Comparison of ENCODE assay signal across 21 cellular contexts in the genomic region with DNA sequence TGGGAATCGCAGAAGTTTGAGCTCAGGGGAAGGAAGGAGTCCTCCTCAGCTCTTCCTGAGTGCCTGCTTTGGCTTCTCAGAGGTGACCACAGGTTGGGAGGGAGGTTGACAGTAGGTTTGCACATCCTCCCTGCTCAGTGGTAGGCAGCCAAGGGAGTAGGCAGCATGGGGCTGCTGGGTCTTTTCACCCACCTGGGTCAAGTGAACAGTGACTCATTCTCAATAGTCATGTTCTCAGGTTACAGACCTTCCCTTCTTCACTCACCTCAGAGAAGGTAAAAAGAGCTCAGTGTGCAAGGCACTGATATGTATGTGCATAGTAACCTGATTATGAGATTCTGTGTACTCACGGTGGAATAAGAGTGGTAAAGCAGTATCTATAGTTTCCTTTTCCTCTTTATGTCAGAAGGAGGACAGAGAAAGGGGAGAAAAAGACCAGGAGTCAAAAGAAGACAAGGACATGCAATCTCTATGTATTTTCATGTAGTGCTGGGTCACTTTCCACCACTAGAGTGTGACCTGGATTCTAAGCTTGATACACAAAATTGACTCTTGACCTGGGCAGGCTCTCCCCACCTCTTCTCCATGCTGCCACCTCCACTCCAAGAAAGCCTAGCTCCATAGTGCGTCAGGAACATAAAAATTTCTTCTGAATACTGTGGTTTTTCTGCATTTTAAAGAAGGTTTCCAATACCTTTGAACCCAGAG. TPM values are rescaled to one million over a fixed set of nuclear protein-coding genes. Genes with fewer than 3 reads are reported as not detected.
A peak's percentile ranks its signal among the peaks of the same experiment; 100 is the strongest.
DNase-seq lines count a peak whose midpoint lies in the region; ATAC-seq and TF ChIP-seq lines count a peak whose summit lies in the region.
"Had no signal": no experiment of that assay in that cellular context is flagged by ENCODE, and none has a peak within 500 bp of the region (broad histone marks: within the 10 kb centered on the region; RNA-seq: fewer than 3 reads in every experiment).

No MANE protein-coding gene starts in this region.

- peaks cover 13% of the 10 kb centered on the region for H3K4me1 Mint-ChIP-seq in GM23338
- H3K4me1 Mint-ChIP-seq in H9: peaks cover 9 to 12% of the 10 kb centered on the region in 2 experiments

- TF ChIP-seq CTCF in GM23338 (conservative IDR thresholded peaks at IDR 0.05; ENCODE audit: low read depth in 2 of 2) (no peak), RWPE2 (IDR thresholded peaks at IDR 0.05; ENCODE audit: poor library complexity, severe bottlenecking) (no peak), H9 (conservative IDR thresholded peaks at IDR 0.05) (no peak), GM10266 (IDR thresholded peaks at IDR 0.05; ENCODE audit: control insufficient read depth, insufficient read depth, low read depth, missing control alignments) (no peak), Peyer's patch (IDR thresholded peaks at IDR 0.05) (no peak)

- H3K27me3 ChIP-seq in GM23338 (ENCODE audit: insufficient read depth): no peaks in the 10 kb centered on the region
- H3K27me3 ChIP-seq in RWPE2 (ENCODE audit: insufficient read depth, poor library complexity, severe bottlenecking): no peaks in the 10 kb centered on the region
- H3K27me3 ChIP-seq in H9 (ENCODE audit: insufficient read depth, low read length): no peaks in the 10 kb centered on the region
- no peaks in the 10 kb centered on the region for H3K27me3 ChIP-seq in Peyer's patch
- H3K27me3 ChIP-seq: tibial artery had no signal

- no peak overlapping the region for H2BK5ac ChIP-seq in H9 (ENCODE audit: insufficient read length, low read length)

- H3K36me3 ChIP-seq in GM23338 (ENCODE audit: insufficient read depth) (no peaks in the 10 kb centered on the region), RWPE2 (ENCODE audit: low read depth) (no peaks in the 10 kb centered on the region), Peyer's patch (no peaks in the 10 kb centered on the region)
- H3K36me3 ChIP-seq: tibial artery had no signal

- H3K4me1 ChIP-seq in GM23338 (ENCODE audit: insufficient read depth) (peaks cover 6% of the 10 kb centered on the region), RWPE2 (ENCODE audit: insufficient read depth, poor library complexity, severe bottlenecking) (no peaks in the 10 kb centered on the region), H9 (ENCODE audit: insufficient read depth, low read length) (peaks cover 4% of the 10 kb centered on the region), Peyer's patch (no peaks in the 10 kb centered on the region)

- DNase-seq in COLO668 (lab: John Stamatoyannopoulos, UW; ENCODE audit: unreplicated experiment) (peak; percentile 24), GM23338 (ENCODE audit: low spot score) (no peak), RWPE2 (ENCODE audit: low spot score) (no peak), iPS-NIHi7 (ENCODE audit: extremely low spot score) (peak; percentile 27), H9 (no peak), GM10266 (ENCODE audit: extremely low spot score) (no peak), Peyer's patch (no peak), cerebellum (ENCODE audit: low spot score) (no peak)
- DNase-seq: activated CD4-positive, alpha-beta T cell treated with anti-CD3 and anti-CD28 coated beads for 48 hours; activated T-cell treated with anti-CD3 and anti-CD28 coated beads, Interleukin-2, amount 50 U/mL, for 24 hours; central memory CD4-positive, alpha-beta T cell; effector CD4-positive, alpha-beta T cell; hypothalamus; left colon; NCI-H1930; NCI-H774; posterior cingulate gyrus; Right ventricle myocardium superior; stimulated activated CD4-positive, alpha-beta T cell treated with anti-CD3 and anti-CD28 coated beads, Interleukin-4, amount 100 ng/mL, for 4 hours; tibial artery had no signal

- no peak overlapping the region for H4K8ac ChIP-seq in H9 (replicated peaks; ENCODE audit: insufficient read length, low read depth, low read length)

- H2BK12ac ChIP-seq in H9 (ENCODE audit: insufficient read length, low read depth, low read length): no peak overlapping the region

- H4K5ac ChIP-seq in H9 (ENCODE audit: insufficient read length, low read depth, low read length): no peak overlapping the region

- TF ChIP-seq POLR2A in Peyer's patch (IDR thresholded peaks at IDR 0.05): no peak

- no peak overlapping the region for H3T11ph ChIP-seq in H9 (ENCODE audit: low read length)

- no peak overlapping the region for H3K14ac ChIP-seq in H9 (ENCODE audit: insufficient read depth, low read length)

- H3K4me3 ChIP-seq in GM23338 (no peak overlapping the region), RWPE2 (ENCODE audit: severe bottlenecking) (no peak overlapping the region), Peyer's patch (no peak overlapping the region)
- H3K4me3 ChIP-seq: skin epidermis, tibial artery had no signal

- no peaks in the 10 kb centered on the region for H3K36me3 Mint-ChIP-seq in GM23338 (ENCODE audit: low read depth)
- no peaks in the 10 kb centered on the region for H3K36me3 Mint-ChIP-seq in H9 (ENCODE audit: insufficient read depth in 1 of 3, low read depth in 3 of 3)

- no peak overlapping the region for H2BK120ac ChIP-seq in H9 (ENCODE audit: low read depth, low read length, poor library complexity, severe bottlenecking)

- no peak overlapping the region for H3K27ac ChIP-seq in GM23338 (ENCODE audit: low read depth)
- H3K27ac ChIP-seq in RWPE2 (ENCODE audit: poor library complexity, severe bottlenecking): no peak overlapping the region
- no peak overlapping the region for H3K27ac ChIP-seq in H9 (ENCODE audit: insufficient read length, low read depth, low read length)
- no peak overlapping the region for H3K27ac ChIP-seq in Peyer's patch
- H3K27ac ChIP-seq: skin epidermis, tibial artery had no signal

- no peak overlapping the region for H2BK15ac ChIP-seq in H9 (ENCODE audit: low read depth, low read length)

- no CpG with 5 or more reads among the region's 3 CpGs for WGBS in H9 (ENCODE audit: extremely low coverage, insufficient read length, low lambda C conversion rate)

- no peak overlapping the region for H3K23ac ChIP-seq in H9 (ENCODE audit: insufficient read length, low read depth, low read length)

- H2AFZ ChIP-seq in GM23338: peak overlapping the region; percentile 16; the same call in 1 of the 2 replicates
- H2AFZ ChIP-seq in H9 (ENCODE audit: low read length): no peak overlapping the region

- no peak overlapping the region for H3K4me2 ChIP-seq in GM23338
- no peak overlapping the region for H3K4me2 ChIP-seq in H9 (ENCODE audit: insufficient read depth, insufficient read length, low read length)

- no peak overlapping the region for H2AK5ac ChIP-seq in H9 (ENCODE audit: insufficient read length, low read length)

- no peak overlapping the region for H3K18ac ChIP-seq in H9 (ENCODE audit: insufficient read length, low read depth, low read length)

- H3K9ac ChIP-seq in H9 (ENCODE audit: extremely low read depth, insufficient read length, low read length): no peak overlapping the region

- H3K27me3 Mint-ChIP-seq in GM23338 (ENCODE audit: insufficient read depth, low read depth, poor library complexity) (no peaks in the 10 kb centered on the region), H9 (ENCODE audit: low read depth) (no peaks in the 10 kb centered on the region)
- H3K27me3 Mint-ChIP-seq: activated T-cell treated with anti-CD3 and anti-CD28 coated beads, Interleukin-2, amount 50 U/mL, for 24 hours had no signal

- no peak overlapping the region for H3K56ac ChIP-seq in H9 (ENCODE audit: insufficient read length, low read depth, low read length)

- H3K79me1 ChIP-seq in H9 (ENCODE audit: insufficient read depth, low read depth, low read length, poor library complexity, severe bottlenecking): no peaks in the 10 kb centered on the region

- ATAC-seq in GM23338 (peak; percentile 46; the same call in 2 of the 3 replicates), RWPE2 (ENCODE audit: low read depth) (peak; percentile 81)
- ATAC-seq: left colon had no signal

- no peaks in the 10 kb centered on the region for H3K9me2 ChIP-seq in GM23338 (ENCODE audit: insufficient read depth)

- H3K79me2 ChIP-seq in GM23338 (replicated peaks; ENCODE audit: insufficient read depth) (no peaks in the 10 kb centered on the region), H9 (ENCODE audit: insufficient read depth, low read length) (no peaks in the 10 kb centered on the region)

- no peak overlapping the region for H2BK20ac ChIP-seq in H9 (ENCODE audit: low read depth, low read length, poor library complexity, severe bottlenecking)

- H3K9me3 Mint-ChIP-seq in GM23338: no peaks in the 10 kb centered on the region
- no peaks in the 10 kb centered on the region for H3K9me3 Mint-ChIP-seq in H9
- H3K9me3 Mint-ChIP-seq: activated T-cell treated with anti-CD3 and anti-CD28 coated beads, Interleukin-2, amount 50 U/mL, for 24 hours had no signal

- H3K4ac ChIP-seq in H9 (ENCODE audit: low read depth, low read length): no peak overlapping the region

- H3K23me2 ChIP-seq in H9 (ENCODE audit: insufficient read length, low read depth, low read length, poor library complexity, severe bottlenecking): no peaks in the 10 kb centered on the region

- no peaks in the 10 kb centered on the region for H4K20me1 ChIP-seq in GM23338 (replicated peaks; ENCODE audit: insufficient read depth)
- no peaks in the 10 kb centered on the region for H4K20me1 ChIP-seq in H9 (ENCODE audit: control insufficient read depth, insufficient read depth, insufficient read length)

- no peaks in the 10 kb centered on the region for H3K9me3 ChIP-seq in RWPE2 (ENCODE audit: severe bottlenecking)
- no peaks in the 10 kb centered on the region for H3K9me3 ChIP-seq in H9 (ENCODE audit: control insufficient read depth, low read depth, low read length)
- no peaks in the 10 kb centered on the region for H3K9me3 ChIP-seq in Peyer's patch
- H3K9me3 ChIP-seq: tibial artery had no signal

- H3K27ac Mint-ChIP-seq in GM23338: no peak overlapping the region
- H3K27ac Mint-ChIP-seq in H9: no peak overlapping the region
- H3K27ac Mint-ChIP-seq: activated T-cell treated with anti-CD3 and anti-CD28 coated beads, Interleukin-2, amount 50 U/mL, for 24 hours had no signal

- no peaks in the 10 kb centered on the region for H3F3A ChIP-seq in GM23338 (replicated peaks; ENCODE audit: low read depth)

- H3K4me3 Mint-ChIP-seq in GM23338 (no peak overlapping the region), H9 (no peak overlapping the region)
- H3K4me3 Mint-ChIP-seq: activated T-cell treated with anti-CD3 and anti-CD28 coated beads, Interleukin-2, amount 50 U/mL, for 24 hours had no signal

- H4K91ac ChIP-seq in H9 (ENCODE audit: insufficient read length, low read depth, low read length): no peak overlapping the region

RNA-seq across cellular contexts. Expression of a gene that starts 36.5 kb away (rescaled TPM):
- total RNA-seq in GM23338 (2014; rRNA removed; shearing (Covaris generic)): 49.7 and 54.6 TPM in 2 replicates
- polyA plus RNA-seq in GM23338 (2016; fragmentation: Nextera tagmentation; extraction: Ambion mirVana): 38.4 and 40.7 TPM in 2 replicates
- total RNA-seq in H9 (2021) (48.5 TPM in 2 replicates), Peyer's patch (10 to 100 TPM; 20.4 to 49.5 (median 29.3) TPM), cerebellum (63.5 TPM)

RNA-seq across cellular contexts. Expression of a gene that starts 44.2 kb away (rescaled TPM):
- 0.70 TPM in 1 of 2 replicates, not detected in the other for total RNA-seq in GM23338 (2014; rRNA removed; shearing (Covaris generic))
- polyA plus RNA-seq in GM23338 (2016; fragmentation: Nextera tagmentation; extraction: Ambion mirVana): 0.08 and 0.10 TPM in 2 replicates
- total RNA-seq in H9 (2021) (not detected in 2 replicates), Peyer's patch (100 to 1,000 TPM in 3 of 4 donors, 10 to 100 TPM in 1; 69.8 to 208 (median 149) TPM), cerebellum (11.1 TPM)

RNA-seq across cellular contexts. Expression of a gene that starts 49.7 kb away (rescaled TPM):
- total RNA-seq in GM23338 (2014; rRNA removed; shearing (Covaris generic)): 3.0 and 4.5 TPM in 2 replicates
- polyA plus RNA-seq in GM23338 (2016; fragmentation: Nextera tagmentation; extraction: Ambion mirVana): 4.4 and 5.0 TPM in 2 replicates
- total RNA-seq in H9 (2021) (1.6 and 2.0 TPM in 2 replicates), Peyer's patch (10 to 100 TPM in 3 of 4 donors, 1 to 10 TPM in 1; 6.6 to 20.5 (median 15.9) TPM), cerebellum (29.4 TPM)

Comparison
In these comparisons a context has a peak if more than half of its experiments do, and no peak if none do; other contexts are left out.
1. DNase-seq: peak in COLO668 (single experiment) and iPS-NIHi7 (single experiment); none in GM23338 (single experiment), RWPE2 (single experiment), H9 (single experiment), GM10266 (single experiment), Peyer's patch (0 of 3) and cerebellum (single experiment).